ENCODE assay signal across 9 cellular contexts in the genomic region with DNA sequence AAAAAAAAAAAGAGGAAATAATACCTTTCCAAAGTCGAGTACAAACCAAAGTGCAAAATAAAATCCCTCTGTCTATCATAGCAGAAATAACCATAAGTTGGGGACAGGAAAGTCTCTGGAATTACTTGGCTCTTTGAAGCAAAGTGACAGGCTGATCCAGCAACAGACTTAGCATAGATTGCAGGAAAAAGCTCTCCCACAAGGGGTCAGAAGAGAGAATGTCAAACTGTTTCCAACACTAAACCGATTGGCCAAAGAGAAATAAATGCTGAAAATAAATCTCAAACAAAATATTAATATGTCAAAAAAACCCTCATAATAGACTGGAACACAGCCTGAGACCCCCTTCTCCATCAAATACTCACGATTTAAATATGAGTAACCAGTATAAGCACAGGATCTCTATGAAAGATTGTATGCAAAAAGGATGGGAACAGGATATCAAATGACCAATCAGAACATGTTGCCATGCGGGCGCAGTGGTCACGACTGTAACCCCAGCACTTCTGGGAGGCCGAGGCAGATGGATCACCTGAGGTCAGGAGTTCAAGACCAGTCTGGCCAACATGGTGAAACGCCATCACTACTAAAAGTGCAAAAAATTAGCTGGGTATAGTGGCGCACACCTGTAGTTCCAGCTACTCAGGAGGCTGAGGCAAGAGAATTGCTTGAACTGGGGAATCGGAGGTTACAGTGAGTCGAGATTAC.
DNase-seq lines count a peak whose midpoint lies in the region; ATAC-seq and TF ChIP-seq lines count a peak whose summit lies in the region.
"Had no signal": no experiment of that assay in that cellular context is flagged by ENCODE, and none has a peak within 500 bp of the region (broad histone marks: within the 10 kb centered on the region; RNA-seq: fewer than 3 reads in every experiment).

No MANE protein-coding gene starts in this region.

- DNase-seq in CD8-positive, alpha-beta T cell: no peak
- DNase-seq in RPMI8226: peak; percentile 41
- DNase-seq in hepatic stellate cell (ENCODE audit: low spot score): peak; percentile 18
- DNase-seq in activated T-cell treated with anti-CD3 and anti-CD28 coated beads, Interleukin-2, amount 50 U/mL, for 24 hours: no peak
- DNase-seq in UCSD-AML1 (lab: John Stamatoyannopoulos, UW; ENCODE audit: unreplicated experiment): no peak
- DNase-seq in ureter (ENCODE audit: low spot score): no peak

- H3K4me3 Mint-ChIP-seq in CD8-positive, alpha-beta T cell: no peak overlapping the region
- H3K4me3 Mint-ChIP-seq in activated T-cell treated with anti-CD3 and anti-CD28 coated beads, Interleukin-2, amount 50 U/mL, for 24 hours: no peak overlapping the region
- H3K4me3 Mint-ChIP-seq: T-cell had no signal

- H3K27me3 Mint-ChIP-seq in CD8-positive, alpha-beta T cell (ENCODE audit: low read depth): no peaks in the 10 kb centered on the region
- no peaks in the 10 kb centered on the region for H3K27me3 Mint-ChIP-seq in activated T-cell treated with anti-CD3 and anti-CD28 coated beads, Interleukin-2, amount 50 U/mL, for 24 hours

- no peaks in the 10 kb centered on the region for H3K9me3 ChIP-seq in CD8-positive, alpha-beta T cell (ENCODE audit: low read length)

- no peaks in the 10 kb centered on the region for H3K27me3 ChIP-seq in CD8-positive, alpha-beta T cell (ENCODE audit: insufficient read depth, low read length)

- no peaks in the 10 kb centered on the region for H3K9me3 Mint-ChIP-seq in CD8-positive, alpha-beta T cell
- no peaks in the 10 kb centered on the region for H3K9me3 Mint-ChIP-seq in activated T-cell treated with anti-CD3 and anti-CD28 coated beads, Interleukin-2, amount 50 U/mL, for 24 hours
- H3K9me3 Mint-ChIP-seq: T-cell had no signal

- no peak overlapping the region for H3K4me3 ChIP-seq in CD8-positive, alpha-beta T cell (ENCODE audit: low read depth, low read length)

- no peaks in the 10 kb centered on the region for H3K4me1 Mint-ChIP-seq in CD8-positive, alpha-beta T cell (ENCODE audit: low read depth)
- no peaks in the 10 kb centered on the region for H3K4me1 Mint-ChIP-seq in activated T-cell treated with anti-CD3 and anti-CD28 coated beads, Interleukin-2, amount 50 U/mL, for 24 hours (ENCODE audit: low read depth)
- H3K4me1 Mint-ChIP-seq: T-cell had no signal

- H3K36me3 ChIP-seq in CD8-positive, alpha-beta T cell (ENCODE audit: insufficient read depth, low read length): no peaks in the 10 kb centered on the region

- CTCF ChIA-PET in CD8-positive, alpha-beta T cell (lab: Charles Lee): no interaction called here

- H3K27ac Mint-ChIP-seq in CD8-positive, alpha-beta T cell: no peak overlapping the region
- H3K27ac Mint-ChIP-seq in activated T-cell treated with anti-CD3 and anti-CD28 coated beads, Interleukin-2, amount 50 U/mL, for 24 hours: no peak overlapping the region
- H3K27ac Mint-ChIP-seq: T-cell had no signal

- no peak for ATAC-seq in CD8-positive, alpha-beta T cell
- ATAC-seq in GM21786 (IDR thresholded peaks at IDR 0.05; ENCODE audit: unreplicated experiment) (peak; percentile 50), HG03175 (IDR thresholded peaks at IDR 0.05; ENCODE audit: unreplicated experiment) (no peak)
- ATAC-seq: T-cell had no signal

- no peak overlapping the region for H3K27ac ChIP-seq in CD8-positive, alpha-beta T cell (ENCODE audit: low read depth, low read length)

- intact Hi-C loops in CD8-positive, alpha-beta T cell (cut with DNase I, micrococcal nuclease): loop anchor here (2.0 to 5.0 kb wide), 3 partner anchors 1009 to 1647 kb away; no protein-coding TSS in a partner anchor

- POLR2A ChIA-PET in CD8-positive, alpha-beta T cell (lab: Charles Lee): no interaction called here

- H3K36me3 Mint-ChIP-seq in CD8-positive, alpha-beta T cell: no peaks in the 10 kb centered on the region
- no peaks in the 10 kb centered on the region for H3K36me3 Mint-ChIP-seq in activated T-cell treated with anti-CD3 and anti-CD28 coated beads, Interleukin-2, amount 50 U/mL, for 24 hours (ENCODE audit: low read depth)
- H3K36me3 Mint-ChIP-seq: T-cell had no signal

- no peaks in the 10 kb centered on the region for H3K4me1 ChIP-seq in CD8-positive, alpha-beta T cell (ENCODE audit: insufficient read depth, low read length)

- TF ChIP-seq CTCF in CD8-positive, alpha-beta T cell (IDR thresholded peaks at IDR 0.05): peak; percentile 11

Comparison
In these comparisons a context has a peak if more than half of its experiments do, and no peak if none do; other contexts are left out.
1. DNase-seq: peak in RPMI8226 (single experiment) and hepatic stellate cell (single experiment); none in CD8-positive, alpha-beta T cell (0 of 7), activated T-cell treated with anti-CD3 and anti-CD28 coated beads, Interleukin-2, amount 50 U/mL, for 24 hours (single experiment), UCSD-AML1 (single experiment) and ureter (single experiment).